ENCODE assay signal across 19 cellular contexts in genomic region chr4:109473824-109474223, GRCh38. TPM values are rescaled to one million over a fixed set of nuclear protein-coding genes. Genes with fewer than 3 reads are reported as not detected.
DNase-seq lines count a peak whose midpoint lies in the region; ATAC-seq, FAIRE-seq and TF ChIP-seq lines count a peak whose summit lies in the region.
"Had no signal": no experiment of that assay in that cellular context is flagged by ENCODE, and none has a peak within 500 bp of the region (broad histone marks: within the 10 kb centered on the region; RNA-seq: fewer than 3 reads in every experiment).

No MANE protein-coding gene starts in this region.

- dilution Hi-C loops in mammary epithelial cell (cut with HindIII; ENCODE audit: low sequenced_read_pairs), result no loop called here

- H3K36me3 Mint-ChIP-seq in activated T-cell treated with anti-CD3 and anti-CD28 coated beads, Interleukin-2, amount 50 U/mL, for 4 hours (ENCODE audit: insufficient read depth), result peaks cover 20% of the 10 kb centered on the region
- peaks cover 51% of the 10 kb centered on the region for H3K36me3 Mint-ChIP-seq in stimulated activated effector memory CD8-positive, alpha-beta T cell treated with anti-CD3 and anti-CD28 coated beads, Interleukin-12 subunit alpha, Interleukin-12 subunit beta, amount 100 ng/mL, for 72 hours

- CTCF ChIA-PET in Panc1 (lab: Charles Lee), result no interaction called here
- CTCF ChIA-PET in mammary epithelial cell (lab: Charles Lee; ENCODE audit: low non-redundant PET), result no interaction called here

- in situ Hi-C loops in Panc1 (cut with HindIII; ENCODE audit: low pct_unique_long_range_greater_than_20kb, low sequenced_read_pairs) (no loop called here), mammary epithelial cell (cut with MboI; ENCODE audit: low sequenced_read_pairs in 2 of 2) (no loop called here)

- FAIRE-seq in pancreas (lab: Jason Lieb, UNC), result no peak
- FAIRE-seq: A549, GM12891 had no signal

- POLR2A ChIA-PET in Panc1 (lab: Charles Lee), result no interaction called here

- H3K36me3 ChIP-seq in Panc1 (ENCODE audit: control insufficient read depth, insufficient read depth, low read length) (no peaks in the 10 kb centered on the region; the same call in 1 of the 2 replicates), mammary epithelial cell (ENCODE audit: insufficient read depth, low read length) (peaks cover 19% of the 10 kb centered on the region), pancreas (no peaks in the 10 kb centered on the region)

- 56% methylated on average over 1 of the region's 1 CpG for WGBS in mammary epithelial cell (ENCODE audit: low coverage, missing lambda C conversion rate)
- 46 to 54% methylated on average over 1 of the region's 1 CpG for WGBS in pancreas, 2 donors

- H3K4me3 Mint-ChIP-seq in activated T-cell treated with anti-CD3 and anti-CD28 coated beads, Interleukin-2, amount 50 U/mL, for 4 hours, result no peak overlapping the region
- H3K4me3 Mint-ChIP-seq in stimulated activated effector memory CD8-positive, alpha-beta T cell treated with anti-CD3 and anti-CD28 coated beads, Interleukin-12 subunit alpha, Interleukin-12 subunit beta, amount 100 ng/mL, for 72 hours, result no peak overlapping the region

- ATAC-seq in activated T-cell treated with anti-CD3 and anti-CD28 coated beads, Interleukin-2, amount 50 U/mL, for 4 hours, result peak; percentile 41 to 61
- ATAC-seq in Panc1 (no peak), GM21786 (IDR thresholded peaks at IDR 0.05; ENCODE audit: unreplicated experiment) (no peak), pancreas (no peak)
- peak; percentile 78 for ATAC-seq in stimulated activated effector memory CD8-positive, alpha-beta T cell treated with anti-CD3 and anti-CD28 coated beads, Interleukin-12 subunit alpha, Interleukin-12 subunit beta, amount 100 ng/mL, for 72 hours
- ATAC-seq: A549 had no signal

- H3K79me2 ChIP-seq in mammary epithelial cell (ENCODE audit: insufficient read depth, low read length), result peaks cover 92% of the 10 kb centered on the region

- H3K27ac ChIP-seq in Panc1 (ENCODE audit: low read length), result no peak overlapping the region
- H3K27ac ChIP-seq in mammary epithelial cell (ENCODE audit: insufficient read depth, low read depth, low read length), result no peak overlapping the region
- H3K27ac ChIP-seq in pancreas, result no peak overlapping the region
- H3K27ac ChIP-seq: A549; BLaER1 treated with 17β-estradiol and CSF1 and Interleukin-3, amounts not matched to agents 10 nM and 100 nM had no signal

- TSS peak; percentile 29 for BruUV-seq in Panc1 (replicated peaks; lab: Mats Ljungman, UMichigan)
- BruUV-seq in mammary epithelial cell (replicated peaks; lab: Mats Ljungman, UMichigan), result TSS peak; percentile 12

- no peak for TF ChIP-seq CTCF in Panc1 (IDR thresholded peaks at IDR 0.05)
- no peak for TF ChIP-seq CTCF in mammary epithelial cell (conservative IDR thresholded peaks at IDR 0.05 in 1 of 2, IDR thresholded peaks at IDR 0.05 in 1 of 2; ENCODE audit: extremely low read depth in 1 of 2, insufficient read depth in 1 of 2, low read depth in 1 of 2, low read length in 2 of 2)
- no peak for TF ChIP-seq CTCF in pancreas (IDR thresholded peaks at IDR 0.05)

- H3K9ac ChIP-seq in mammary epithelial cell (ENCODE audit: insufficient read depth, low read length), result no peak overlapping the region
- H3K9ac ChIP-seq: BLaER1 treated with 17β-estradiol and CSF1 and Interleukin-3, amounts not matched to agents 10 nM and 100 nM had no signal

- no peak overlapping the region for H3K4me3 ChIP-seq in Panc1 (ENCODE audit: low read depth in 2 of 2, low read length in 2 of 2)
- no peak overlapping the region for H3K4me3 ChIP-seq in mammary epithelial cell (replicated peaks in 1 of 3; ENCODE audit: insufficient read depth in 1 of 3, low read depth in 2 of 3, low read length in 3 of 3)
- H3K4me3 ChIP-seq in pancreas, result no peak overlapping the region
- H3K4me3 ChIP-seq: A549; BLaER1 treated with 17β-estradiol and CSF1 and Interleukin-3, amounts not matched to agents 10 nM and 100 nM had no signal

- peaks cover 45% of the 10 kb centered on the region for H3K4me1 Mint-ChIP-seq in activated T-cell treated with anti-CD3 and anti-CD28 coated beads, Interleukin-2, amount 50 U/mL, for 4 hours (ENCODE audit: low read depth)
- H3K4me1 Mint-ChIP-seq in stimulated activated effector memory CD8-positive, alpha-beta T cell treated with anti-CD3 and anti-CD28 coated beads, Interleukin-12 subunit alpha, Interleukin-12 subunit beta, amount 100 ng/mL, for 72 hours, result peaks cover 21% of the 10 kb centered on the region

- intact Hi-C loops in Panc1 (cut with micrococcal nuclease; ENCODE audit: unreplicated experiment) (no loop called here), mammary epithelial cell (cut with micrococcal nuclease) (loop anchor here (2.0 kb wide), 1 partner anchor 41 kb away; the partner anchor contains the start of gene SEC24B), pancreas (cut with DNase I) (no loop called here)

- no peak overlapping the region for H3K27ac Mint-ChIP-seq in stimulated activated effector memory CD8-positive, alpha-beta T cell treated with anti-CD3 and anti-CD28 coated beads, Interleukin-12 subunit alpha, Interleukin-12 subunit beta, amount 100 ng/mL, for 72 hours

- no peaks in the 10 kb centered on the region for H3K4me1 ChIP-seq in Panc1 (ENCODE audit: control insufficient read depth, insufficient read depth, low read length)
- H3K4me1 ChIP-seq in mammary epithelial cell (ENCODE audit: insufficient read depth, low read length), result peaks cover 11% of the 10 kb centered on the region
- H3K4me1 ChIP-seq in pancreas, result no peaks in the 10 kb centered on the region

- no peak overlapping the region for H3K4me2 ChIP-seq in mammary epithelial cell (ENCODE audit: insufficient read depth, low read depth, low read length)
- H3K4me2 ChIP-seq: A549; BLaER1 treated with 17β-estradiol and CSF1 and Interleukin-3, amounts not matched to agents 10 nM and 100 nM had no signal

- H3K27me3 Mint-ChIP-seq in activated T-cell treated with anti-CD3 and anti-CD28 coated beads, Interleukin-2, amount 50 U/mL, for 4 hours (ENCODE audit: low read depth), result no peaks in the 10 kb centered on the region

- H3K27me3 ChIP-seq in Panc1 (ENCODE audit: control insufficient read depth, insufficient read depth, low read length), result no peaks in the 10 kb centered on the region
- H3K27me3 ChIP-seq in mammary epithelial cell (ENCODE audit: insufficient read depth, low read length), result no peaks in the 10 kb centered on the region
- H3K27me3 ChIP-seq in pancreas, result no peaks in the 10 kb centered on the region
- H3K27me3 ChIP-seq: BLaER1 treated with 17β-estradiol and CSF1 and Interleukin-3, amounts not matched to agents 10 nM and 100 nM had no signal

- no peak for DNase-seq in activated T-cell treated with anti-CD3 and anti-CD28 coated beads, Interleukin-2, amount 50 U/mL, for 4 hours
- DNase-seq in activated T-cell treated with anti-CD3 and anti-CD28 coated beads, Interleukin-2, amount 50 U/mL, for 1 hour, result no peak
- DNase-seq in Panc1 (ENCODE audit: low read depth, low spot score) (no peak), mammary epithelial cell (no peak), pancreas (no peak)
- no peak for DNase-seq in stimulated activated effector memory CD8-positive, alpha-beta T cell treated with anti-CD3 and anti-CD28 coated beads, Interleukin-12 subunit alpha, Interleukin-12 subunit beta, amount 100 ng/mL, for 72 hours (ENCODE audit: low spot score in 2 of 2)
- no peak for DNase-seq in stimulated activated CD4-positive, alpha-beta T cell treated with anti-CD3 and anti-CD28 coated beads, Interleukin-4, amount 100 ng/mL, for 4 hours
- DNase-seq: DND-41, GOT3, KBM-7, NCI-H1436, NCI-H2029 treated with DMSO at 0.1 percent for 48 hours, NCI-H2171 treated with DMSO at 0.1 percent for 48 hours, NCI-H446 treated with DMSO at 0.1 percent for 48 hours, NCI-H748 treated with DMSO at 0.1 percent for 48 hours had no signal

- H3K9me3 ChIP-seq in Panc1 (ENCODE audit: control insufficient read depth, insufficient read depth, low read depth, low read length), result no peaks in the 10 kb centered on the region
- no peaks in the 10 kb centered on the region for H3K9me3 ChIP-seq in mammary epithelial cell (replicated peaks; ENCODE audit: insufficient read depth, low read length)
- H3K9me3 ChIP-seq in pancreas, result no peaks in the 10 kb centered on the region
- H3K9me3 ChIP-seq: A549 had no signal

- no peaks in the 10 kb centered on the region for H3K9me3 Mint-ChIP-seq in activated T-cell treated with anti-CD3 and anti-CD28 coated beads, Interleukin-2, amount 50 U/mL, for 4 hours
- no peaks in the 10 kb centered on the region for H3K9me3 Mint-ChIP-seq in stimulated activated effector memory CD8-positive, alpha-beta T cell treated with anti-CD3 and anti-CD28 coated beads, Interleukin-12 subunit alpha, Interleukin-12 subunit beta, amount 100 ng/mL, for 72 hours

- H4K20me1 ChIP-seq in mammary epithelial cell (ENCODE audit: insufficient read depth, low read length), result peaks cover 10% of the 10 kb centered on the region

- no peak overlapping the region for H2AFZ ChIP-seq in mammary epithelial cell (ENCODE audit: low read depth, low read length)

RNA-seq across cellular contexts. Expression of gene SEC24B, which starts 40.2 kb away (rescaled TPM):
- total RNA-seq in activated T-cell treated with anti-CD3 and anti-CD28 coated beads, Interleukin-2, amount 50 U/mL, for 4 hours, result 10 to 100 TPM; 26.3 to 28.7 (median 26.5) TPM
- total RNA-seq in Panc1 (2021; ENCODE audit: unreplicated experiment) (17.6 TPM), mammary epithelial cell (10 to 100 TPM; 22.0 to 34.7 TPM), pancreas (10 to 100 TPM; 11.8 to 16.5 (median 12.5) TPM)
- polyA plus RNA-seq in Panc1 (2012; ENCODE audit: insufficient read length), result 8.5 TPM
- polyA plus RNA-seq in mammary epithelial cell (44.8 TPM), pancreas (1 to 10 TPM; 4.9 to 9.1 TPM)
- 63.1 TPM for polyA minus RNA-seq in mammary epithelial cell

Comparison
In these comparisons a context has a peak if more than half of its experiments do, and no peak if none do; other contexts are left out.
1. ATAC-seq: peak in activated T-cell treated with anti-CD3 and anti-CD28 coated beads, Interleukin-2, amount 50 U/mL, for 4 hours (2 of 2) and stimulated activated effector memory CD8-positive, alpha-beta T cell treated with anti-CD3 and anti-CD28 coated beads, Interleukin-12 subunit alpha, Interleukin-12 subunit beta, amount 100 ng/mL, for 72 hours (single experiment); none in Panc1 (single experiment), GM21786 (single experiment) and pancreas (0 of 4).